1 cellular context compared by ENCODE assay signal in the genomic region with DNA sequence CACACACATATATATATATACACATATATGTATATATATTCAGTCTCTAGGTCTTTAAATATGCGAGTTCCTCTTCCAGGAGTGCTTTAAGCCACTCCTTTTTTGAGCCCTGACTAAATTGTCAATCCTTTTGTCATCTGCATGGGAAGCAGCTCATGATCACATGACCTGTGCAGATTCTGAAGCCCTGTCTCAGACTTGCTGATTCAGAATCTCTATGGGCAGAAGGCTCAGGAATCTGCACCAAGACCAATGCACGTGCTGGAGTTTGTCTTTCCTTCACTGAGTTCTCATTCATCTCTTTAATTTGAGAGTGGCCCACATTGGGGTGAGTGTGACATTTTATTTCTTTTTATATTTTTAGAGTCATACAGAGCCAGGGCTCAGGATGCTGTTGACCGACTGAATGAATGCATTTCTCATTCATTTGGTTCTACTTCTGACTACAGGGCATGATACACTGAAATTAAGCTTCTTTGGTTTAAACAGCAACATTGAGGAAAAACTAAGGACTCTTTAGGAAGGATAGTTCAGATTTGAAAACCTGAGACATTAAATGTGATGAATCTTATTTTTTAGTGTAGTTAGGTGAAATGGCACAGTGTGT.
TF ChIP-seq lines count a peak whose summit lies in the region.

No MANE protein-coding gene starts in this region.

TF ChIP-seq in K562, 482 proteins besides CTCF, POLR2A, EP300 and RAD21 (continued from another document):
- TF ChIP-seq ILF3 (IDR thresholded peaks at IDR 0.05; ENCODE audit: borderline replicate concordance) (no peak), SRSF3 (IDR thresholded peaks at IDR 0.05; ENCODE audit: insufficient read depth, low read length) (no peak), TRIM28 (IDR thresholded peaks at IDR 0.05) (no peak), SMAD2 (IDR thresholded peaks at IDR 0.05; ENCODE audit: low read depth, low read length) (no peak), MAFK (IDR thresholded peaks at IDR 0.05; ENCODE audit: low read length) (peak; percentile 79)
- TF ChIP-seq, protein P1, sequence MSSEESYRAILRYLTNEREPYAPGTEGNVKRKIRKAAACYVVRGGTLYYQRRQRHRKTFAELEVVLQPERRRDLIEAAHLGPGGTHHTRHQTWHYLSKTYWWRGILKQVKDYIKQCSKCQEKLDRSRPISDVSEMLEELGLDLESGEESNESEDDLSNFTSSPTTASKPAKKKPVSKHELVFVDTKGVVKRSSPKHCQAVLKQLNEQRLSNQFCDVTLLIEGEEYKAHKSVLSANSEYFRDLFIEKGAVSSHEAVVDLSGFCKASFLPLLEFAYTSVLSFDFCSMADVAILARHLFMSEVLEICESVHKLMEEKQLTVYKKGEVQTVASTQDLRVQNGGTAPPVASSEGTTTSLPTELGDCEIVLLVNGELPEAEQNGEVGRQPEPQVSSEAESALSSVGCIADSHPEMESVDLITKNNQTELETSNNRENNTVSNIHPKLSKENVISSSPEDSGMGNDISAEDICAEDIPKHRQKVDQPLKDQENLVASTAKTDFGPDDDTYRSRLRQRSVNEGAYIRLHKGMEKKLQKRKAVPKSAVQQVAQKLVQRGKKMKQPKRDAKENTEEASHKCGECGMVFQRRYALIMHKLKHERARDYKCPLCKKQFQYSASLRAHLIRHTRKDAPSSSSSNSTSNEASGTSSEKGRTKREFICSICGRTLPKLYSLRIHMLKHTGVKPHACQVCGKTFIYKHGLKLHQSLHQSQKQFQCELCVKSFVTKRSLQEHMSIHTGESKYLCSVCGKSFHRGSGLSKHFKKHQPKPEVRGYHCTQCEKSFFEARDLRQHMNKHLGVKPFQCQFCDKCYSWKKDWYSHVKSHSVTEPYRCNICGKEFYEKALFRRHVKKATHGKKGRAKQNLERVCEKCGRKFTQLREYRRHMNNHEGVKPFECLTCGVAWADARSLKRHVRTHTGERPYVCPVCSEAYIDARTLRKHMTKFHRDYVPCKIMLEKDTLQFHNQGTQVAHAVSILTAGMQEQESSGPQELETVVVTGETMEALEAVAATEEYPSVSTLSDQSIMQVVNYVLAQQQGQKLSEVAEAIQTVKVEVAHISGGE (CRISPR knock-in tag; IDR thresholded peaks at IDR 0.05) = no peak
